Comparison of ENCODE assay signal across 8 cellular contexts in genomic region chr14:56581041-56581727, GRCh38. TPM values are rescaled to one million over a fixed set of nuclear protein-coding genes. Genes with fewer than 3 reads are reported as not detected.
A peak's percentile ranks its signal among the peaks of the same experiment; 100 is the strongest.
DNase-seq lines count a peak whose midpoint lies in the region; ATAC-seq, FAIRE-seq and TF ChIP-seq lines count a peak whose summit lies in the region.

No MANE protein-coding gene starts in this region.

- no peaks in the 10 kb centered on the region for H4K20me1 ChIP-seq in HepG2 (ENCODE audit: insufficient read depth, low read length)

- peaks cover 41% of the 10 kb centered on the region for H3K4me1 ChIP-seq in HepG2 (ENCODE audit: insufficient read depth, low read length)
- H3K4me1 ChIP-seq in right lobe of liver: peaks cover 0 to 17% (median 2%) of the 10 kb centered on the region in 4 donors
- peaks cover 36% of the 10 kb centered on the region for H3K4me1 ChIP-seq in vagina

- TF ChIP-seq POLR2A in HepG2 (IDR thresholded peaks at IDR 0.05; ENCODE audit: insufficient read depth in 1 of 2, low read depth in 2 of 2, low read length in 2 of 2): no peak
- no peak for TF ChIP-seq POLR2A in right lobe of liver (IDR thresholded peaks at IDR 0.05)
- no peak for TF ChIP-seq POLR2A in vagina (IDR thresholded peaks at IDR 0.05)

- intact Hi-C loops in HepG2 (cut with micrococcal nuclease; ENCODE audit: unreplicated experiment): no loop called here
- intact Hi-C loops in right lobe of liver (cut with DNase I): no loop called here
- intact Hi-C loops in vagina (cut with DNase I): no loop called here

- ATAC-seq in HepG2: no peak
- no peak for ATAC-seq in right lobe of liver
- ATAC-seq in T-helper 17 cell: no peak
- no peak for ATAC-seq in GM19023 (IDR thresholded peaks at IDR 0.05; ENCODE audit: unreplicated experiment)

- H2AFZ ChIP-seq in HepG2 (ENCODE audit: low read length): no peak overlapping the region

- POLR2A ChIA-PET in HepG2 (lab: Yijun Ruan, JAX): interaction anchor here (0.8 kb wide), 1 partner anchor 13 kb away, joined by 3 read pairs; no protein-coding TSS in a partner anchor

- H3K4me3 Mint-ChIP-seq in T-helper 17 cell: peak overlapping the region; percentile 97
- peak overlapping the region; percentile 51 to 96 (median 80) for H3K4me3 Mint-ChIP-seq in immature natural killer cell

- H3K27ac ChIP-seq in HepG2 (ENCODE audit: extremely low read length, insufficient read depth, low read length): no peak overlapping the region
- H3K27ac ChIP-seq in right lobe of liver: no peak overlapping the region
- no peak overlapping the region for H3K27ac ChIP-seq in vagina

- CTCF ChIA-PET in HepG2 (lab: Yijun Ruan, JAX; ENCODE audit: low intra/inter-chr PET ratio, low total read pairs): no interaction called here

- peaks cover 31% of the 10 kb centered on the region for H3K79me2 ChIP-seq in HepG2 (ENCODE audit: insufficient read depth, low read length)

- H3K27me3 Mint-ChIP-seq in T-helper 17 cell (no peaks in the 10 kb centered on the region), immature natural killer cell (ENCODE audit: low read depth in 3 of 3) (peaks cover 8 to 14% (median 9%) of the 10 kb centered on the region in 3 donors)

- H3K4me3 ChIP-seq in HepG2 (replicated peaks in 1 of 3; ENCODE audit: insufficient read depth in 1 of 3, low read depth in 2 of 3, low read length in 3 of 3) (peak overlapping the region; percentile 82 to 98 (median 95); a peak in 5 of 6 replicates), right lobe of liver (no peak overlapping the region), vagina (peak overlapping the region; percentile 86 to 97)

- TF ChIP-seq CTCF in HepG2 (CRISPR knock-in tag; IDR thresholded peaks at IDR 0.05): no peak
- TF ChIP-seq CTCF in right lobe of liver (IDR thresholded peaks at IDR 0.05): no peak
- no peak for TF ChIP-seq CTCF in vagina (IDR thresholded peaks at IDR 0.05)

- H3K36me3 Mint-ChIP-seq in T-helper 17 cell (ENCODE audit: low read depth): peaks cover 4% of the 10 kb centered on the region
- no peaks in the 10 kb centered on the region for H3K36me3 Mint-ChIP-seq in immature natural killer cell

- H3K9me3 Mint-ChIP-seq in immature natural killer cell: no peaks in the 10 kb centered on the region

- 45% methylated on average over 6 of the region's 6 CpGs for WGBS in HepG2 (ENCODE audit: low lambda C conversion rate)
- WGBS in right lobe of liver (ENCODE audit: insufficient coverage, low coverage, low lambda C conversion rate, missing lambda C conversion rate): 40% methylated on average over 6 of the region's 6 CpGs

- TF ChIP-seq EP300 in HepG2 (IDR thresholded peaks at IDR 0.05; ENCODE audit: low read depth in 2 of 2, low read length in 2 of 2) (no peak), HepG2 (CRISPR knock-in tag; IDR thresholded peaks at IDR 0.05; ENCODE audit: borderline replicate concordance) (no peak)

- TF ChIP-seq RAD21 in HepG2 (CRISPR knock-in tag; IDR thresholded peaks at IDR 0.05): no peak

- peak overlapping the region; percentile 96 for H3K9ac ChIP-seq in HepG2 (ENCODE audit: insufficient read depth, low read depth, low read length)

- H3K36me3 ChIP-seq in HepG2 (replicated peaks in 1 of 2; ENCODE audit: control insufficient read depth in 1 of 2, insufficient read depth in 2 of 2, low read length in 2 of 2) (no peaks in the 10 kb centered on the region), right lobe of liver (peaks cover 0 to 3% (median 0%) of the 10 kb centered on the region in 4 donors), vagina (peaks cover 0 to 3% of the 10 kb centered on the region in 2 donors)

- H3K9me3 ChIP-seq in HepG2 (ENCODE audit: low read length) (no peaks in the 10 kb centered on the region), right lobe of liver (no peaks in the 10 kb centered on the region), T-helper 17 cell (ENCODE audit: control insufficient read depth, low read length, poor library complexity, severe bottlenecking) (no peaks in the 10 kb centered on the region), vagina (no peaks in the 10 kb centered on the region)

- peak overlapping the region; percentile 85 for H3K4me2 ChIP-seq in HepG2 (ENCODE audit: low read depth, low read length)

- DNase-seq in HepG2 (ENCODE audit: low spot score): no peak
- DNase-seq in right lobe of liver: no peak
- DNase-seq in T-helper 17 cell: no peak
- DNase-seq in immature natural killer cell: no peak
- DNase-seq in vagina (ENCODE audit: extremely low spot score in 2 of 2): no peak
- DNase-seq in SKM-1 (lab: John Stamatoyannopoulos, UW; ENCODE audit: unreplicated experiment): no peak
- no peak for DNase-seq in NCI-H1417 treated with DMSO at 0.1 percent for 48 hours (lab: John Stamatoyannopoulos, UW)

- H3K4me1 Mint-ChIP-seq in T-helper 17 cell (peaks cover 40% of the 10 kb centered on the region), immature natural killer cell (peaks cover 37 to 49% of the 10 kb centered on the region in 2 donors)

- H3K27me3 ChIP-seq in HepG2 (ENCODE audit: control insufficient read depth in 1 of 2, insufficient read depth in 2 of 2, low read length in 2 of 2) (no peaks in the 10 kb centered on the region; a peak in 1 of 5 replicates), right lobe of liver (no peaks in the 10 kb centered on the region), vagina (no peaks in the 10 kb centered on the region)

- FAIRE-seq in HepG2 (lab: Jason Lieb, UNC): no peak

- in situ Hi-C loops in HepG2 (cut with HindIII; ENCODE audit: extremely low pct_ligation_motif_present, low pct_unique_long_range_greater_than_20kb): no loop called here

- peak overlapping the region; percentile 96 for H3K27ac Mint-ChIP-seq in T-helper 17 cell
- H3K27ac Mint-ChIP-seq in immature natural killer cell: peak overlapping the region in 5 of 6 donors; percentile 12 to 68 (median 56)

- no TSS peak for BruUV-seq in HepG2 (replicated peaks; lab: Mats Ljungman, UMichigan)

TF ChIP-seq in HepG2, 621 proteins besides CTCF, POLR2A, EP300 and RAD21:
- TF ChIP-seq ZNF598 (CRISPR knock-in tag; IDR thresholded peaks at IDR 0.05; ENCODE audit: borderline replicate concordance): no peak
- no peak for TF ChIP-seq CEBPB (IDR thresholded peaks at IDR 0.05; ENCODE audit: borderline replicate concordance, low read depth, low read length)
- TF ChIP-seq, protein P1, sequence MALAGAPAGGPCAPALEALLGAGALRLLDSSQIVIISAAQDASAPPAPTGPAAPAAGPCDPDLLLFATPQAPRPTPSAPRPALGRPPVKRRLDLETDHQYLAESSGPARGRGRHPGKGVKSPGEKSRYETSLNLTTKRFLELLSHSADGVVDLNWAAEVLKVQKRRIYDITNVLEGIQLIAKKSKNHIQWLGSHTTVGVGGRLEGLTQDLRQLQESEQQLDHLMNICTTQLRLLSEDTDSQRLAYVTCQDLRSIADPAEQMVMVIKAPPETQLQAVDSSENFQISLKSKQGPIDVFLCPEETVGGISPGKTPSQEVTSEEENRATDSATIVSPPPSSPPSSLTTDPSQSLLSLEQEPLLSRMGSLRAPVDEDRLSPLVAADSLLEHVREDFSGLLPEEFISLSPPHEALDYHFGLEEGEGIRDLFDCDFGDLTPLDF (CRISPR knock-in tag; IDR thresholded peaks at IDR 0.05): no peak
TF ChIP-seq in HepG2: peak in this region for 0.

RNA-seq across cellular contexts. Expression of gene TMEM260, which starts 1.6 kb away (rescaled TPM):
- 4.8 and 9.3 TPM in 2 replicates for total RNA-seq in HepG2 (2016; rRNA removed; fragmentation: Illumina TruSeq; extraction: Trizol)
- 5.9 and 8.4 TPM in 2 replicates for total RNA-seq in HepG2 (2016; cell fraction: cytosol; rRNA removed; fragmentation: Illumina TruSeq; extraction: Trizol; ENCODE audit: low read depth)
- total RNA-seq in HepG2 (2016; cell fraction: insoluble cytoplasmic fraction; rRNA removed; fragmentation: Illumina TruSeq; extraction: Trizol): 4.5 and 9.3 TPM in 2 replicates
- total RNA-seq in HepG2 (2016; cell fraction: membrane; rRNA removed; fragmentation: Illumina TruSeq; extraction: Trizol): 4.9 and 5.4 TPM in 2 replicates
- total RNA-seq in HepG2 (2016; cell fraction: nucleus; rRNA removed; fragmentation: Illumina TruSeq; extraction: Trizol): 21.1 and 23.8 TPM in 2 replicates
- 6.4 and 7.7 TPM in 2 replicates for polyA plus RNA-seq in HepG2 (2011; rRNA removed)
- 3.7 and 4.0 TPM in 2 replicates for polyA plus RNA-seq in HepG2 (2011; cell fraction: cytosol; rRNA removed)
- 10.9 and 12.3 TPM in 2 replicates for polyA plus RNA-seq in HepG2 (2011; cell fraction: nucleus; rRNA removed)
- 6.4 and 7.3 TPM in 2 replicates for polyA plus RNA-seq in HepG2 (2012)
- polyA plus RNA-seq in HepG2 (2016; cell fraction: cytosol; fragmentation: Illumina TruSeq; extraction: Trizol; ENCODE audit: low read depth): 0.45 and 0.50 TPM in 2 replicates
- 3.0 and 3.8 TPM in 2 replicates for polyA plus RNA-seq in HepG2 (2016; cell fraction: insoluble cytoplasmic fraction; fragmentation: Illumina TruSeq; extraction: Trizol; ENCODE audit: low read depth)
- 1.4 and 1.7 TPM in 2 replicates for polyA plus RNA-seq in HepG2 (2016; cell fraction: membrane; fragmentation: Illumina TruSeq; extraction: Trizol; ENCODE audit: low read depth)
- polyA plus RNA-seq in HepG2 (2016; cell fraction: nucleus; fragmentation: Illumina TruSeq; extraction: Trizol; ENCODE audit: insufficient read depth, low read depth): 16.9 and 17.4 TPM in 2 replicates
- polyA minus RNA-seq in HepG2 (2011; rRNA and poly(A)+ RNA removed; ENCODE audit: low replicate concordance): 14.5 and 28.6 TPM in 2 replicates
- polyA minus RNA-seq in HepG2 (2011; cell fraction: cytosol; rRNA and poly(A)+ RNA removed): 6.8 and 8.1 TPM in 2 replicates
- polyA minus RNA-seq in HepG2 (2011; cell fraction: nucleus; rRNA and poly(A)+ RNA removed): 55.3 and 63.6 TPM in 2 replicates
- 10 to 100 TPM; 10.0 to 14.9 (median 11.5) TPM for total RNA-seq in right lobe of liver
- total RNA-seq in T-helper 17 cell: 10 to 100 TPM; 16.8 to 21.2 TPM
- 10 to 100 TPM in 2 of 3 donors, 1 to 10 TPM in 1; 6.8 to 17.0 (median 10.5) TPM for polyA plus RNA-seq in immature natural killer cell
- 13.3 TPM for total RNA-seq in vagina

Comparison
In these comparisons a context has a peak if more than half of its experiments do, and no peak if none do; other contexts are left out.
1. H3K4me3 ChIP-seq: peak in HepG2 (3 of 3) and vagina (2 of 2); none in right lobe of liver (0 of 3).